17 cellular contexts compared by ENCODE assay signal in the genomic region with DNA sequence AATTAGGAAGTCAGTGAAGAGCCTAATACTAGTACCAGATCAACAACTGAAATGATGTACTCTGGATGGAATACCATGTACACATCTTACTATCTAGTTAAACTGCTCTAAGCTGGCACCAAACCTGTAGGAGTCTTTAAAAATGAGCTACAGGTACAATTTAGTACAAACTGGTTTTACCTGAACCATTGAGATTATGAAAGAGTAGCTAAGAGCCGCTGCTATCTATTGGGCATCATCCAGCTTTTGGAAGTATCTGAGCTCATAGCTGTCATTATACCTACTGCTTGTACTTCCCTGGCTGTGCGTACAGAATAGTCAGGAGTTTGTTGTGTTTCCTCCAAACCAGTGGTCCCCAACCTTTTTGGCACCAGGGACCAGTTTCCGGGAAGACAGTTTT.
"Had no signal": no experiment of that assay in that cellular context is flagged by ENCODE, and none has a peak within 500 bp of the region (broad histone marks: within the 10 kb centered on the region; RNA-seq: fewer than 3 reads in every experiment).

No MANE protein-coding gene starts in this region.

- DNase-seq: colonic mucosa; dermis blood vessel endothelial cell; foreskin melanocyte; heart left ventricle; hypothalamus; islet precursor cell; mammary epithelial cell; naive thymus-derived CD4-positive, alpha-beta T cell; nephron progenitor cell; stimulated activated CD4-positive, alpha-beta T cell treated with anti-CD3 and anti-CD28 coated beads, Interleukin-2, amount 100 ng/mL, for 24 hours; stimulated activated CD4-positive, alpha-beta T cell treated with anti-CD3 and anti-CD28 coated beads, Interleukin-4, amount 100 ng/mL, for 4 hours; stimulated activated naive B cell treated with anti-CD40 and anti-IgM and Interleukin-4, amounts not matched to agents 10 μg/mL and 1 μg/mL and 100 μg/mL, for 72 hours; stimulated activated naive CD8-positive, alpha-beta T cell treated with anti-CD3 and anti-CD28 coated beads, Interleukin-15, amount 100 ng/mL, for 72 hours; testis had no signal

- H3K4me3 ChIP-seq: colonic mucosa, heart left ventricle, testis, tibial nerve had no signal

- H3K4me1 ChIP-seq: colonic mucosa, heart left ventricle, testis, tibial nerve had no signal

- H3K27ac ChIP-seq: colonic mucosa, heart left ventricle, testis, tibial nerve had no signal

- H3K4me3 Mint-ChIP-seq: naive thymus-derived CD4-positive, alpha-beta T cell; nephron progenitor cell; stimulated activated naive B cell treated with anti-CD40 and anti-IgM and Interleukin-4, amounts not matched to agents 10 μg/mL and 1 μg/mL and 100 μg/mL, for 72 hours; stimulated activated naive CD8-positive, alpha-beta T cell treated with anti-CD3 and anti-CD28 coated beads, Interleukin-15, amount 100 ng/mL, for 72 hours had no signal

- H3K9me3 ChIP-seq: colonic mucosa, testis, tibial nerve had no signal

- H3K27me3 ChIP-seq: colonic mucosa, heart left ventricle, testis, tibial nerve had no signal

- ATAC-seq: heart left ventricle; left lobe of liver; naive thymus-derived CD4-positive, alpha-beta T cell; sciatic nerve; stimulated activated naive B cell treated with anti-CD40 and anti-IgM and Interleukin-4, amounts not matched to agents 10 μg/mL and 1 μg/mL and 100 μg/mL, for 72 hours; stimulated activated naive CD8-positive, alpha-beta T cell treated with anti-CD3 and anti-CD28 coated beads, Interleukin-15, amount 100 ng/mL, for 72 hours had no signal

- H3K4me1 Mint-ChIP-seq: naive thymus-derived CD4-positive, alpha-beta T cell; nephron progenitor cell; stimulated activated naive CD8-positive, alpha-beta T cell treated with anti-CD3 and anti-CD28 coated beads, Interleukin-15, amount 100 ng/mL, for 72 hours had no signal

- H3K36me3 ChIP-seq: colonic mucosa had no signal

- H3K36me3 Mint-ChIP-seq: naive thymus-derived CD4-positive, alpha-beta T cell had no signal

- H3K9me3 Mint-ChIP-seq: nephron progenitor cell; stimulated activated naive CD8-positive, alpha-beta T cell treated with anti-CD3 and anti-CD28 coated beads, Interleukin-15, amount 100 ng/mL, for 72 hours had no signal

- H3K27ac Mint-ChIP-seq: naive thymus-derived CD4-positive, alpha-beta T cell; nephron progenitor cell; stimulated activated naive B cell treated with anti-CD40 and anti-IgM and Interleukin-4, amounts not matched to agents 10 μg/mL and 1 μg/mL and 100 μg/mL, for 72 hours; stimulated activated naive CD8-positive, alpha-beta T cell treated with anti-CD3 and anti-CD28 coated beads, Interleukin-15, amount 100 ng/mL, for 72 hours had no signal
